In genomic region chr13:30422056-30422914, GRCh38 we compare ENCODE assay signal across 8 cellular contexts. TPM values are rescaled to one million over a fixed set of nuclear protein-coding genes. Genes with fewer than 3 reads are reported as not detected.
A peak's percentile ranks its signal among the peaks of the same experiment; 100 is the strongest.
DNase-seq lines count a peak whose midpoint lies in the region; ATAC-seq and TF ChIP-seq lines count a peak whose summit lies in the region.

Gene UBE2L5 (plus strand): TSS chr13:30422493. CDS start chr13:30427991, 5,498 bp downstream.

- H3K9ac ChIP-seq in iPS-15b (ENCODE audit: low read depth, low read length) = no peak within 1 kb of the TSS

- no peak for TF ChIP-seq CTCF in body of pancreas (IDR thresholded peaks at IDR 0.05)

- H3K27ac ChIP-seq in body of pancreas = peak within 1 kb of the TSS; percentile 89 to 95 (median 94)

- ATAC-seq in GM21717 (IDR thresholded peaks at IDR 0.05; ENCODE audit: unreplicated experiment) = peak; percentile 53
- ATAC-seq in body of pancreas = peak; percentile 84
- peak; percentile 88 for ATAC-seq in sciatic nerve
- ATAC-seq in GM18858 (IDR thresholded peaks at IDR 0.05; ENCODE audit: unreplicated experiment) = no peak

- TF ChIP-seq POLR2A in body of pancreas (IDR thresholded peaks at IDR 0.05) = peak; percentile 77 to 84 (median 81)

- H3K27me3 ChIP-seq in body of pancreas (no peaks in the 10 kb centered on the region), iPS-15b (ENCODE audit: control insufficient read depth, insufficient read depth, low read length) (peaks cover 27% of the 10 kb centered on the region)

- H3K4me3 ChIP-seq in body of pancreas (peak within 1 kb of the TSS; percentile 24 to 35), iPS-15b (ENCODE audit: low read depth, low read length) (peak within 1 kb of the TSS; percentile 90)

- 0 to 1% methylated on average over 15 to 56 of the region's 57 CpGs for WGBS in body of pancreas, 2 donors

- H3K36me3 ChIP-seq in body of pancreas (replicated peaks in 1 of 2; ENCODE audit: insufficient read depth in 1 of 2, low read depth in 2 of 2) (no peaks in the 10 kb centered on the region), iPS-15b (ENCODE audit: control insufficient read depth, insufficient read depth, low read length) (no peaks in the 10 kb centered on the region)

- H3K4me1 ChIP-seq in body of pancreas (peaks cover 8% of the 10 kb centered on the region), iPS-15b (ENCODE audit: control insufficient read depth, insufficient read depth, low read length) (peaks cover 7% of the 10 kb centered on the region)

- no peaks in the 10 kb centered on the region for H3K9me3 ChIP-seq in body of pancreas
- no peaks in the 10 kb centered on the region for H3K9me3 ChIP-seq in iPS-15b (ENCODE audit: control insufficient read depth, insufficient read depth, low read length)

- intact Hi-C loops in body of pancreas (cut with DNase I) (no loop called here), sciatic nerve (cut with DNase I) (no loop called here)

- DNase-seq in ELF-1 (ENCODE audit: low read depth, low spot score) = peak; percentile 59
- peak; percentile 81 for DNase-seq in M059J (ENCODE audit: low read depth)
- peak; percentile 61 for DNase-seq in T-helper 22 cell (ENCODE audit: low read depth)
- DNase-seq in body of pancreas = peak; percentile 77 to 84 (median 82)
- peak; percentile 88 for DNase-seq in sciatic nerve (ENCODE audit: low spot score)

RNA-seq across cellular contexts. Expression of gene UBE2L5, which starts in this region (rescaled TPM):
- total RNA-seq in M059J (2014; rRNA removed; shearing (Covaris generic)) = not detected in 2 replicates
- not detected for total RNA-seq in body of pancreas
- 0.22 TPM for total RNA-seq in sciatic nerve

Comparison
In these comparisons a context has a peak if more than half of its experiments do, and no peak if none do; other contexts are left out.
1. Peak in DNase-seq in M059J; RNA of the gene not detected or under 1 TPM.
2. Peak in DNase-seq, ATAC-seq, H3K4me3 ChIP-seq and H3K27ac ChIP-seq in body of pancreas; RNA of the gene not detected or under 1 TPM.
3. Peak in DNase-seq and ATAC-seq in sciatic nerve; RNA of the gene not detected or under 1 TPM.